Comparison of ENCODE assay signal across 2 cellular contexts in genomic region chr14:34330846-34331245, GRCh38.
TF ChIP-seq lines count a peak whose summit lies in the region.

No MANE protein-coding gene starts in this region.

TF ChIP-seq in A549, 52 proteins besides CTCF, POLR2A, EP300 and RAD21 (continued from another document):
- TF ChIP-seq NFE2L2 (conservative IDR thresholded peaks at IDR 0.05; ENCODE audit: low read length) (no peak), HES2 (IDR thresholded peaks at IDR 0.05) (no peak), KDM1A (IDR thresholded peaks at IDR 0.05; ENCODE audit: low read depth) (no peak), CEBPB (IDR thresholded peaks at IDR 0.05) (no peak), RARB (CRISPR knock-in tag; IDR thresholded peaks at IDR 0.05) (no peak), ESRRA (IDR thresholded peaks at IDR 0.05; ENCODE audit: borderline replicate concordance, low read length) (no peak), HOXB5 (CRISPR knock-in tag; IDR thresholded peaks at IDR 0.05) (no peak), HMGXB4 (CRISPR knock-in tag; IDR thresholded peaks at IDR 0.05; ENCODE audit: borderline replicate concordance) (no peak), PHF8 (IDR thresholded peaks at IDR 0.05; ENCODE audit: borderline replicate concordance, low read depth) (no peak), ZC3H11A (IDR thresholded peaks at IDR 0.05) (no peak), MYC (IDR thresholded peaks at IDR 0.05; ENCODE audit: borderline replicate concordance, low read length) (no peak), EHMT2 (IDR thresholded peaks at IDR 0.05; ENCODE audit: low read depth) (no peak), MAFK (IDR thresholded peaks at IDR 0.05; ENCODE audit: partially characterized antibody) (no peak), EHF (CRISPR knock-in tag; IDR thresholded peaks at IDR 0.05) (no peak)

TF ChIP-seq in GM12878, 131 proteins besides CTCF, POLR2A, EP300 and RAD21 (continued from another document):
- TF ChIP-seq SKIL (IDR thresholded peaks at IDR 0.05; ENCODE audit: low read depth, poor library complexity, severe bottlenecking) (no peak), ATF2 (IDR thresholded peaks at IDR 0.05; ENCODE audit: low read length) (no peak), NR2C2 (IDR thresholded peaks at IDR 0.05; ENCODE audit: borderline replicate concordance, control insufficient read depth, insufficient read length, low read depth) (no peak), BRCA1 (IDR thresholded peaks at IDR 0.05; ENCODE audit: low read depth, low read length) (no peak), CREM (IDR thresholded peaks at IDR 0.05; ENCODE audit: low read depth) (no peak), LARP7 (IDR thresholded peaks at IDR 0.05) (no peak), MTA3 (IDR thresholded peaks at IDR 0.05; ENCODE audit: borderline replicate concordance, low read length) (no peak), JUND (IDR thresholded peaks at IDR 0.05; ENCODE audit: low read depth, low read length) (no peak), ATF7 (IDR thresholded peaks at IDR 0.05; ENCODE audit: low read depth) (no peak), BACH1 (IDR thresholded peaks at IDR 0.05; ENCODE audit: borderline replicate concordance) (no peak), SMAD1 (IDR thresholded peaks at IDR 0.05; ENCODE audit: low read depth, partially characterized antibody) (no peak), PBX3 (IDR thresholded peaks at IDR 0.05; ENCODE audit: insufficient replicate concordance, low read depth, low read length) (no peak), IKZF1 (conservative IDR thresholded peaks at IDR 0.05) (no peak), ASH2L (IDR thresholded peaks at IDR 0.05; ENCODE audit: borderline replicate concordance, low read depth) (no peak)
